Comparison of ENCODE assay signal across 21 cellular contexts in genomic region chr13:34338102-34338501, GRCh38.
A peak's percentile ranks its signal among the peaks of the same experiment; 100 is the strongest.
DNase-seq lines count a peak whose midpoint lies in the region; ATAC-seq and TF ChIP-seq lines count a peak whose summit lies in the region.
"Had no signal": no experiment of that assay in that cellular context is flagged by ENCODE, and none has a peak within 500 bp of the region (broad histone marks: within the 10 kb centered on the region; RNA-seq: fewer than 3 reads in every experiment).

No MANE protein-coding gene starts in this region.

- no peak overlapping the region for H3K4me3 ChIP-seq in mesenchymal stem cell (ENCODE audit: insufficient read depth in 1 of 2, low read depth in 1 of 2, low read length in 2 of 2)
- no peak overlapping the region for H3K4me3 ChIP-seq in Caco-2 (ENCODE audit: low read depth, low read length)
- H3K4me3 ChIP-seq: BLaER1 treated with 17β-estradiol and CSF1 and Interleukin-3, amounts not matched to agents 10 nM and 100 nM; GM23338 had no signal

- H2AFZ ChIP-seq in mesenchymal stem cell (ENCODE audit: low read depth, low read length) = no peak overlapping the region

- H3K36me3 Mint-ChIP-seq in Caco-2 (ENCODE audit: insufficient read depth, unreplicated experiment) (no peaks in the 10 kb centered on the region), chondrocyte (ENCODE audit: low read depth) (no peaks in the 10 kb centered on the region)
- H3K36me3 Mint-ChIP-seq: CD14-positive monocyte; CD8-positive, alpha-beta memory T cell had no signal

- no peaks in the 10 kb centered on the region for H3K4me1 Mint-ChIP-seq in Caco-2 (ENCODE audit: low read depth, unreplicated experiment)
- no peaks in the 10 kb centered on the region for H3K4me1 Mint-ChIP-seq in chondrocyte (ENCODE audit: low read depth)
- H3K4me1 Mint-ChIP-seq: CD14-positive monocyte; CD8-positive, alpha-beta memory T cell; GM23338; H9 had no signal

- no peak for TF ChIP-seq CTCF in Caco-2 (IDR thresholded peaks at IDR 0.05; ENCODE audit: insufficient read depth in 1 of 2, low read depth in 1 of 2, low read length in 1 of 2, severe bottlenecking in 1 of 2, unreplicated experiment in 1 of 2)
- TF ChIP-seq CTCF in chondrocyte (IDR thresholded peaks at IDR 0.05) = no peak

- H4K91ac ChIP-seq in mesenchymal stem cell (ENCODE audit: low read length) = peak overlapping the region; percentile 25

- no peaks in the 10 kb centered on the region for H3K4me1 ChIP-seq in mesenchymal stem cell (ENCODE audit: control insufficient read depth, insufficient read depth, low read depth, low read length)
- no peaks in the 10 kb centered on the region for H3K4me1 ChIP-seq in Caco-2
- H3K4me1 ChIP-seq: BE2C; BLaER1 treated with 17β-estradiol and CSF1 and Interleukin-3, amounts not matched to agents 10 nM and 100 nM had no signal

- no peaks in the 10 kb centered on the region for H3K79me1 ChIP-seq in mesenchymal stem cell (replicated peaks; ENCODE audit: low read length, poor library complexity, severe bottlenecking)

- H3K4me3 Mint-ChIP-seq in Caco-2 (ENCODE audit: unreplicated experiment) (no peak overlapping the region), chondrocyte (ENCODE audit: unreplicated experiment) (no peak overlapping the region)
- H3K4me3 Mint-ChIP-seq: CD14-positive monocyte; CD4-positive, alpha-beta T cell; CD8-positive, alpha-beta memory T cell; GM23338; H9 had no signal

- no peak overlapping the region for H2BK12ac ChIP-seq in mesenchymal stem cell (ENCODE audit: low read length in 2 of 2)

- peak; percentile 22 for DNase-seq in DMS53 (lab: John Stamatoyannopoulos, UW)
- DNase-seq in DMS53 treated with DMSO at 0.1 percent for 48 hours (lab: John Stamatoyannopoulos, UW; ENCODE audit: unreplicated experiment) = no peak
- peak; percentile 8 for DNase-seq in RPMI7951 (ENCODE audit: low read depth)
- peak; percentile 17 for DNase-seq in cerebellum (ENCODE audit: low spot score)
- no peak for DNase-seq in mesenchymal stem cell
- no peak for DNase-seq in Caco-2
- DNase-seq in chondrocyte (ENCODE audit: low spot score) = no peak
- DNase-seq: BE2C; Calu3; CD4-positive, alpha-beta T cell; CD8-positive, alpha-beta memory T cell; DMS79; EL; GF-D8; H9 had no signal

- intact Hi-C loops in Caco-2 (cut with micrococcal nuclease; ENCODE audit: unreplicated experiment) = no loop called here

- WGBS in mesenchymal stem cell = 94% methylated on average over 1 of the region's 1 CpG

- POLR2A ChIA-PET in Caco-2 (lab: Charles Lee) = no interaction called here

- H3K9me3 ChIP-seq in mesenchymal stem cell (ENCODE audit: control insufficient read depth, low read length) (no peaks in the 10 kb centered on the region), Caco-2 (no peaks in the 10 kb centered on the region)
- H3K9me3 ChIP-seq: BE2C had no signal

- H3K27me3 Mint-ChIP-seq in Caco-2 (ENCODE audit: insufficient read depth, unreplicated experiment) (no peaks in the 10 kb centered on the region), chondrocyte (ENCODE audit: low read depth) (no peaks in the 10 kb centered on the region)
- H3K27me3 Mint-ChIP-seq: CD4-positive, alpha-beta T cell; CD8-positive, alpha-beta memory T cell had no signal

- H3K27me3 ChIP-seq in mesenchymal stem cell (ENCODE audit: control insufficient read depth in 1 of 2, insufficient read depth in 1 of 2, low read length in 2 of 2) (no peaks in the 10 kb centered on the region), Caco-2 (replicated peaks; ENCODE audit: control insufficient read depth, insufficient read depth, low read length) (no peaks in the 10 kb centered on the region)
- H3K27me3 ChIP-seq: BE2C; BLaER1 treated with 17β-estradiol and CSF1 and Interleukin-3, amounts not matched to agents 10 nM and 100 nM had no signal

- no peak overlapping the region for H3K4ac ChIP-seq in mesenchymal stem cell (ENCODE audit: low read depth in 1 of 2, low read length in 2 of 2)

- CTCF ChIA-PET in Caco-2 (lab: Charles Lee) = no interaction called here

- H2BK120ac ChIP-seq in mesenchymal stem cell (ENCODE audit: low read depth, low read length) = no peak overlapping the region

- no peak overlapping the region for H2AK5ac ChIP-seq in mesenchymal stem cell (ENCODE audit: low read length, severe bottlenecking)

- no peak overlapping the region for H3K9ac ChIP-seq in mesenchymal stem cell (ENCODE audit: low read length)
- H3K9ac ChIP-seq: BLaER1 treated with 17β-estradiol and CSF1 and Interleukin-3, amounts not matched to agents 10 nM and 100 nM had no signal

- no peak overlapping the region for H2BK5ac ChIP-seq in mesenchymal stem cell (ENCODE audit: low read depth, low read length, poor library complexity, severe bottlenecking)

- no peak overlapping the region for H3K27ac Mint-ChIP-seq in Caco-2 (ENCODE audit: unreplicated experiment)
- no peak overlapping the region for H3K27ac Mint-ChIP-seq in chondrocyte (ENCODE audit: unreplicated experiment)
- H3K27ac Mint-ChIP-seq: CD4-positive, alpha-beta T cell; CD8-positive, alpha-beta memory T cell; GM23338; H9 had no signal

- H3K36me3 ChIP-seq in mesenchymal stem cell (ENCODE audit: control insufficient read depth in 1 of 2, insufficient read depth in 2 of 2, low read depth in 1 of 2, low read length in 2 of 2) = no peaks in the 10 kb centered on the region
- no peaks in the 10 kb centered on the region for H3K36me3 ChIP-seq in Caco-2 (ENCODE audit: control insufficient read depth, insufficient read depth, low read length)
- H3K36me3 ChIP-seq: BE2C; BLaER1 treated with 17β-estradiol and CSF1 and Interleukin-3, amounts not matched to agents 10 nM and 100 nM had no signal

- no peak overlapping the region for H3K14ac ChIP-seq in mesenchymal stem cell (ENCODE audit: low read length in 2 of 2)

- no peak overlapping the region for H2BK15ac ChIP-seq in mesenchymal stem cell (ENCODE audit: low read depth, poor library complexity, severe bottlenecking)

- no peak overlapping the region for H3K4me2 ChIP-seq in mesenchymal stem cell (ENCODE audit: low read length, poor library complexity, severe bottlenecking)
- H3K4me2 ChIP-seq: BLaER1 treated with 17β-estradiol and CSF1 and Interleukin-3, amounts not matched to agents 10 nM and 100 nM; GM23338 had no signal

- no peak overlapping the region for H3K27ac ChIP-seq in mesenchymal stem cell (ENCODE audit: low read length, poor library complexity, severe bottlenecking)
- H3K27ac ChIP-seq: 22Rv1; BLaER1 treated with 17β-estradiol and CSF1 and Interleukin-3, amounts not matched to agents 10 nM and 100 nM had no signal

- no peak overlapping the region for H4K8ac ChIP-seq in mesenchymal stem cell (ENCODE audit: low read length)

- H3K23ac ChIP-seq in mesenchymal stem cell (ENCODE audit: low read length in 2 of 2) = no peak overlapping the region

- H3K18ac ChIP-seq in mesenchymal stem cell (ENCODE audit: low read depth in 1 of 2, low read length in 2 of 2) = no peak overlapping the region

- no peaks in the 10 kb centered on the region for H3K9me3 Mint-ChIP-seq in Caco-2 (ENCODE audit: unreplicated experiment)
- H3K9me3 Mint-ChIP-seq in chondrocyte (ENCODE audit: low read depth) = peaks cover 3% of the 10 kb centered on the region
- H3K9me3 Mint-ChIP-seq: CD4-positive, alpha-beta T cell had no signal

- no peak for ATAC-seq in GM21529 (IDR thresholded peaks at IDR 0.05; ENCODE audit: unreplicated experiment)
- ATAC-seq: GM23338, HCT116 had no signal

- BruUV-seq in Caco-2 (replicated peaks; lab: Mats Ljungman, UMichigan) = no TSS peak

Comparison
In these comparisons a context has a peak if more than half of its experiments do, and no peak if none do; other contexts are left out.
1. DNase-seq: peak in DMS53 (single experiment), RPMI7951 (single experiment) and cerebellum (single experiment); none in DMS53 treated with DMSO at 0.1 percent for 48 hours (single experiment), mesenchymal stem cell (single experiment), Caco-2 (0 of 2) and chondrocyte (single experiment).